Comparison of ENCODE assay signal across 31 cellular contexts in the genomic region with DNA sequence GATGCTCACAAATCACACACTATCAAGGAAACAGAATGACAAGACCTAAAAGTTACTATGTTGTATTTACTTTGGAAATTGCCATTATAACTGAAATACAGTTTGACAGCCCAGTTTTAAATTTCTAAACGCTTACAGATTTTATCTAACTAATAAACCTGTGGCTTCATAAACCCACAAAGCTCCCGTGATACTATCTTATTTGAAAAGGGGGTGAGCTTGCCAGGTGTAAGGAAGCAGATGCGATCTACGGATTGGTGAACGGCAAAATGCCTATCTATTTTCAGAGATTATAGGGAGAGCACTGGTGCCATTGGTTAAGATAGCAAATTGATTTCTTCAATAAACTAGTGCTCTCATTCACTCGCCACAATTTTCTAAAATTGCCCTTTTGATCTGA.
"Had no signal": no experiment of that assay in that cellular context is flagged by ENCODE, and none has a peak within 500 bp of the region (broad histone marks: within the 10 kb centered on the region; RNA-seq: fewer than 3 reads in every experiment).

No MANE protein-coding gene starts in this region.

- H3K27me3 ChIP-seq: SJCRH30 had no signal

- ATAC-seq: Panc1, Right ventricle myocardium inferior, SK-N-SH treated with all-trans-retinoic acid at 6 μM for 48 hours, T-cell, T-helper 17 cell had no signal

- H2AFZ ChIP-seq: PC-9 had no signal

- H3K4me2 ChIP-seq: PC-9 had no signal

- H3K9me3 ChIP-seq: SJCRH30 had no signal

- FAIRE-seq: RCC 7860 had no signal

- H3K4me3 ChIP-seq: PC-9, SJCRH30, SK-N-MC had no signal

- DNase-seq: MM.1S, MV-4-11, NCI-H1092, NCI-H1105, NCI-H1417 treated with DMSO at 0.1 percent for 48 hours, NCI-H1436 treated with DMSO at 0.1 percent for 48 hours, NCI-H1694 treated with DMSO at 0.1 percent for 48 hours, NCI-H187 treated with DMSO at 0.1 percent for 48 hours, NCI-H2029, NCI-H2081, NCI-H2171 treated with DMSO at 0.1 percent for 48 hours, NCI-H2227 treated with DMSO at 0.1 percent for 48 hours, NCI-H345, NCI-H446, NCI-H510A treated with DMSO at 0.1 percent for 48 hours, NCI-H524 treated with DMSO at 0.1 percent for 48 hours, NCI-H526 treated with DMSO at 0.1 percent for 48 hours, NCI-H748 treated with DMSO at 0.1 percent for 48 hours, NCI-H82, PC-9, SHP77, SIG-M5, SJCRH30, T-cell, T-helper 17 cell had no signal

- H3K36me3 ChIP-seq: SJCRH30 had no signal

- H3K27ac ChIP-seq: PC-9, RWPE1, SJCRH30, SK-N-MC had no signal
